Comparison of ENCODE assay signal across 8 cellular contexts in the genomic region with DNA sequence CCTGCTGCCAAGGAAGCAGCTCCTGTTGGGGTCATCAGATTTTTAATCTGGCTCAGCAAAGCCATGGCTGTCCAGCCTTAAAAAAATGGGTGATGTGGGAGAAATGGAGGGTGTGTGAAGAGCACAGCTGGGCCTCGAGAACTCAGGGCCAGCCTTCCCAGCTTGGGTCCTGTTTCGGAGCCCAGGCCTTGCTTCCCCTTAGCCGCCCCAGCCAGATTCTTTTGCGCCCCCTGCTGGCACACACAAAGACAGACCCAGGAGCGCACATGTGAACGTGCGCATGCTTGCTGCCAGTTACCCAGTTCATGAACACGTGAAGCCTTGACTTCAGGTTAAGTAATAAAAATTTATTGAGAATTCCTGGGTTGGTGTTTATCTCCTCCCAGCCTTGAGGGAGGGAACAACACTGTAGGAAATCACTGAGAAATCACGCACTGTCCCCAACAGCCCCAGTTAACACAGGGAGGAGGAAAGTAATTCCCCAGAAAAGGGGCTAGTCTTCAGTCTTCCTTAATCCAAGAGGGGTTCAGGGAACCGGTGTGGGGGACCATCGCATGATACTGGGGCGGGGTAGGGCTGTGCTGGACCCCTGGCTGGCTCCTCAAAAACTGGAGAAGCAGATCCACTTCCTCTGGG. TPM values are rescaled to one million over a fixed set of nuclear protein-coding genes. Genes with fewer than 3 reads are reported as not detected.
DNase-seq lines count a peak whose midpoint lies in the region; ATAC-seq, FAIRE-seq and TF ChIP-seq lines count a peak whose summit lies in the region.

No MANE protein-coding gene starts in this region.

- TF ChIP-seq POLR2A in gastroesophageal sphincter (IDR thresholded peaks at IDR 0.05), result no peak

- H3K27me3 ChIP-seq in MG63 (no peaks in the 10 kb centered on the region), gastroesophageal sphincter (no peaks in the 10 kb centered on the region), pancreas (no peaks in the 10 kb centered on the region), tibial artery (no peaks in the 10 kb centered on the region)

- no peak for TF ChIP-seq EP300 in gastroesophageal sphincter (IDR thresholded peaks at IDR 0.05)

- H3K4me1 ChIP-seq in gastroesophageal sphincter, result peaks cover 4 to 71% (median 25%) of the 10 kb centered on the region in 3 donors
- H3K4me1 ChIP-seq in pancreas, result peaks cover 33 to 61% (median 42%) of the 10 kb centered on the region in 3 donors
- H3K4me1 ChIP-seq in tibial artery, result peaks cover 10 to 52% (median 33%) of the 10 kb centered on the region in 4 donors

- H3K9me3 ChIP-seq in MG63, result no peaks in the 10 kb centered on the region
- H3K9me3 ChIP-seq in gastroesophageal sphincter, result no peaks in the 10 kb centered on the region
- H3K9me3 ChIP-seq in pancreas, result no peaks in the 10 kb centered on the region
- H3K9me3 ChIP-seq in tibial artery, result no peaks in the 10 kb centered on the region

- peak; percentile 84 for ATAC-seq in gastroesophageal sphincter
- ATAC-seq in pancreas, result peak; percentile 41 to 63 (median 55)

- intact Hi-C loops in pancreas (cut with DNase I) (no loop called here), tibial artery (cut with DNase I; ENCODE audit: low total_unique reads) (loop anchor here (2.0 to 5.0 kb wide), 2 partner anchors 40 to 98 kb away; partner anchors contain the start of gene TPI1)

- 0 to 10% methylated on average over 1 to 9 of the region's 12 CpGs for WGBS in gastroesophageal sphincter (ENCODE audit: low coverage in 1 of 2), 2 donors
- WGBS in pancreas, 2 donors, result 5 to 8% methylated on average over 12 of the region's 12 CpGs

- DNase-seq in AML-193 (lab: John Stamatoyannopoulos, UW), result peak; percentile 75 to 81
- peak; percentile 80 for DNase-seq in GM19238 (ENCODE audit: insufficient read length, low spot score)
- peak; percentile 61 for DNase-seq in MG63
- DNase-seq in SIG-M5 treated with dmso at 0.1 percent for 504 hours (lab: John Stamatoyannopoulos, UW; ENCODE audit: unreplicated experiment), result peak; percentile 89
- DNase-seq in activated naive CD4-positive, alpha-beta T cell treated with Interleukin-2 at 50 U/mL for 16 hours, result peak; percentile 88
- peak; percentile 90 to 95 (median 93) for DNase-seq in pancreas
- peak; percentile 76 to 89 for DNase-seq in tibial artery

- TF ChIP-seq CTCF in gastroesophageal sphincter (IDR thresholded peaks at IDR 0.05), result peak in 3 of 4 experiments; percentile 90 to 94 (median 92)
- peak; percentile 87 to 95 (median 92) for TF ChIP-seq CTCF in pancreas (IDR thresholded peaks at IDR 0.05)
- TF ChIP-seq CTCF in tibial artery (IDR thresholded peaks at IDR 0.05), result peak; percentile 84 to 91

- H3K36me3 ChIP-seq in MG63, result peaks cover 56% of the 10 kb centered on the region
- peaks cover 0 to 45% of the 10 kb centered on the region in 2 donors for H3K36me3 ChIP-seq in gastroesophageal sphincter
- H3K36me3 ChIP-seq in pancreas, result peaks cover 0 to 5% (median 4%) of the 10 kb centered on the region in 3 donors
- peaks cover 32 to 43% (median 42%) of the 10 kb centered on the region in 3 donors for H3K36me3 ChIP-seq in tibial artery

- peak overlapping the region; percentile 22 to 84 (median 82) for H3K27ac ChIP-seq in gastroesophageal sphincter
- H3K27ac ChIP-seq in pancreas, result peak overlapping the region; percentile 60 to 97 (median 90)
- peak overlapping the region; percentile 40 to 72 for H3K27ac ChIP-seq in tibial artery

- H3K4me3 ChIP-seq in MG63 (no peak overlapping the region), gastroesophageal sphincter (no peak overlapping the region), pancreas (peak overlapping the region; percentile 61 to 79 (median 66)), tibial artery (no peak overlapping the region)

- FAIRE-seq in pancreas (lab: Jason Lieb, UNC), result no peak

RNA-seq across cellular contexts. Expression of gene PHB2, which starts 5.3 kb away (rescaled TPM):
- total RNA-seq in MG63 (2014; rRNA removed; shearing (Covaris generic); ENCODE audit: low replicate concordance), result 349 and 524 TPM in 2 replicates
- total RNA-seq in gastroesophageal sphincter (100 to 1,000 TPM; 170 to 215 (median 187) TPM), pancreas (100 to 1,000 TPM in 3 of 6 donors, 10 to 100 TPM in 3; 79.7 to 139 (median 101) TPM)
- polyA plus RNA-seq in pancreas, result 10 to 100 TPM; 74.7 to 91.9 TPM

RNA-seq across cellular contexts. Expression of gene EMG1, which starts 5.6 kb away (rescaled TPM):
- 23.5 and 56.5 TPM in 2 replicates for total RNA-seq in MG63 (2014; rRNA removed; shearing (Covaris generic); ENCODE audit: low replicate concordance)
- total RNA-seq in gastroesophageal sphincter (10 to 100 TPM; 17.0 to 27.3 (median 20.1) TPM), pancreas (10 to 100 TPM in 5 of 6 donors, 1 to 10 TPM in 1; 8.9 to 20.2 (median 17.0) TPM)
- 10 to 100 TPM in 1 of 2 donors, 1 to 10 TPM in 1; 9.4 to 12.9 TPM for polyA plus RNA-seq in pancreas

RNA-seq across cellular contexts. Expression of gene PTPN6, which starts 14.0 kb away (rescaled TPM):
- total RNA-seq in MG63 (2014; rRNA removed; shearing (Covaris generic); ENCODE audit: low replicate concordance), result not detected in 2 replicates
- total RNA-seq in gastroesophageal sphincter, result 10 to 100 TPM in 1 of 4 donors, 1 to 10 TPM in 3; 2.6 to 15.9 (median 7.5) TPM
- 10 to 100 TPM; 13.3 to 37.9 (median 17.8) TPM for total RNA-seq in pancreas
- polyA plus RNA-seq in pancreas, result 10 to 100 TPM; 48.7 to 53.1 TPM

RNA-seq across cellular contexts. Expression of gene C12orf57, which starts 21.3 kb away (rescaled TPM):
- 136 and 311 TPM in 2 replicates for total RNA-seq in MG63 (2014; rRNA removed; shearing (Covaris generic); ENCODE audit: low replicate concordance)
- total RNA-seq in gastroesophageal sphincter, result 100 to 1,000 TPM; 172 to 521 (median 367) TPM
- total RNA-seq in pancreas, result 100 to 1,000 TPM in 2 of 6 donors, 10 to 100 TPM in 4; 86.8 to 154 (median 97.6) TPM
- polyA plus RNA-seq in pancreas, result 100 to 1,000 TPM; 176 to 314 TPM

RNA-seq across cellular contexts. Expression of gene RNU7-1, which starts 21.5 kb away (rescaled TPM):
- total RNA-seq in MG63 (2014; rRNA removed; shearing (Covaris generic); ENCODE audit: low replicate concordance), result not detected in 2 replicates
- total RNA-seq in gastroesophageal sphincter (not detected), pancreas (not detected)
- not detected for polyA plus RNA-seq in pancreas

Comparison
In these comparisons a context has a peak if more than half of its experiments do, and no peak if none do; other contexts are left out.
1. H3K4me3 ChIP-seq: peak in pancreas (4 of 4); none in MG63 (single experiment), gastroesophageal sphincter (0 of 2) and tibial artery (0 of 2).
2. Peak in every context shown above with its lines, with median percentiles within 50 percentile points of each other: DNase-seq, H3K27ac ChIP-seq and CTCF ChIP-seq.